In the genomic region with DNA sequence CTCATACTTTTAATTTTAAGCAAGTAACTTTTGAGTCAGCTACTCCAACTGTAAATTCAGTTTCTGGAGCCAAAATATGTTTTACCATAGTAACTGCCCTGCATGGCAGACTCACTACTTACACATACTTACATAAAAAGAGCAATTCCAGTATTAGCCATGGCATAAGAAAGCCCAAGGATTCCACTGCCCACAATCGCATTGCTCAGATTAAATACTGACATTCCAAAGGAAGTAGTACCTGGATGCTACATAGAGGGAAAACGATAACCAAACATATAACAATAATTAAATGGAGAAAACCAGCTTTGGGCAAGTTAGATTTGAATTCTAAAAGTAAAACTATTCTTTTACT, we compare ENCODE assay signal across 9 cellular contexts. TPM values are rescaled to one million over a fixed set of nuclear protein-coding genes. Genes with fewer than 3 reads are reported as not detected.
DNase-seq lines count a peak whose midpoint lies in the region; ATAC-seq, FAIRE-seq and TF ChIP-seq lines count a peak whose summit lies in the region.
"Had no signal": no experiment of that assay in that cellular context is flagged by ENCODE, and none has a peak within 500 bp of the region (broad histone marks: within the 10 kb centered on the region; RNA-seq: fewer than 3 reads in every experiment).

No MANE protein-coding gene starts in this region.

- no peak overlapping the region for H2AFZ ChIP-seq in parathyroid adenoma

- peaks cover 65% of the 10 kb centered on the region for H3K36me3 ChIP-seq in DOHH2 (ENCODE audit: control insufficient read depth, low read length)
- peaks cover 0 to 58% (median 2%) of the 10 kb centered on the region in 3 donors for H3K36me3 ChIP-seq in Peyer's patch
- no peaks in the 10 kb centered on the region for H3K36me3 ChIP-seq in parathyroid adenoma (ENCODE audit: control insufficient read depth, insufficient read depth, low read length)

- H3K9me3 ChIP-seq in DOHH2 (ENCODE audit: control insufficient read depth, insufficient read depth, low read length) (no peaks in the 10 kb centered on the region), Peyer's patch (no peaks in the 10 kb centered on the region), parathyroid adenoma (ENCODE audit: control insufficient read depth, low read length) (no peaks in the 10 kb centered on the region)

- peaks cover 33% of the 10 kb centered on the region for H3K4me1 ChIP-seq in DOHH2 (ENCODE audit: control insufficient read depth, low read length)
- H3K4me1 ChIP-seq in Peyer's patch: peaks cover 0 to 59% (median 22%) of the 10 kb centered on the region in 4 donors
- peaks cover 26% of the 10 kb centered on the region for H3K4me1 ChIP-seq in parathyroid adenoma

- H3K4me3 ChIP-seq in DOHH2 (ENCODE audit: low read length) (peak overlapping the region; percentile 93), Peyer's patch (peak overlapping the region; percentile 81 to 94 (median 92)), epithelial cell of proximal tubule (ENCODE audit: low read depth, low read length) (peak overlapping the region; percentile 90), parathyroid adenoma (ENCODE audit: low read depth, low read length) (peak overlapping the region; percentile 95)

- H3K27ac ChIP-seq in DOHH2 (ENCODE audit: low read depth, low read length) (no peak overlapping the region), Peyer's patch (peak overlapping the region; percentile 96 to 98 (median 98)), parathyroid adenoma (peak overlapping the region; percentile 2)

- H3K79me2 ChIP-seq in DOHH2 (ENCODE audit: control insufficient read depth, low read length) (peaks cover 47% of the 10 kb centered on the region), parathyroid adenoma (peaks cover 17% of the 10 kb centered on the region)

- H3K27me3 ChIP-seq in DOHH2 (ENCODE audit: control insufficient read depth, low read length): peaks cover 19% of the 10 kb centered on the region
- no peaks in the 10 kb centered on the region for H3K27me3 ChIP-seq in Peyer's patch
- H3K27me3 ChIP-seq in parathyroid adenoma (ENCODE audit: control insufficient read depth, insufficient read depth, low read length): no peaks in the 10 kb centered on the region

- H3K9me2 ChIP-seq in DOHH2 (replicated peaks; ENCODE audit: control insufficient read depth, low read length): no peaks in the 10 kb centered on the region

- DNase-seq in Peyer's patch: no peak
- no peak for DNase-seq in epithelial cell of proximal tubule (ENCODE audit: low read depth)
- DNase-seq in urothelium cell line (ENCODE audit: low spot score): no peak
- DNase-seq in germinal center (ENCODE audit: low spot score): no peak
- DNase-seq in activated CD4-positive, alpha-beta T cell treated with anti-CD3 and anti-CD28 coated beads for 1 hour: no peak
- DNase-seq: stimulated activated CD4-positive, alpha-beta T cell treated with anti-CD3 and anti-CD28 coated beads, Interleukin-15, amount 100 ng/mL, for 24 hours had no signal

- no peaks in the 10 kb centered on the region for H3F3A ChIP-seq in DOHH2 (ENCODE audit: control insufficient read depth, insufficient read depth)

- H3K9ac ChIP-seq in parathyroid adenoma: no peak overlapping the region

- TF ChIP-seq CTCF in DOHH2 (IDR thresholded peaks at IDR 0.05; ENCODE audit: low read depth, low read length, poor library complexity, severe bottlenecking) (no peak), Peyer's patch (IDR thresholded peaks at IDR 0.05) (no peak), epithelial cell of proximal tubule (conservative IDR thresholded peaks at IDR 0.05; ENCODE audit: low read depth, low read length) (no peak), parathyroid adenoma (IDR thresholded peaks at IDR 0.05) (no peak)

- no peak for ATAC-seq in esophagus mucosa

- no peak for TF ChIP-seq POLR2A in Peyer's patch (IDR thresholded peaks at IDR 0.05)

- peaks cover 22% of the 10 kb centered on the region for H4K20me1 ChIP-seq in DOHH2 (ENCODE audit: control insufficient read depth, insufficient read depth, low read depth, low read length)

- H3K4me2 ChIP-seq in DOHH2 (ENCODE audit: low read length) (peak overlapping the region; percentile 71), parathyroid adenoma (ENCODE audit: low read length) (peak overlapping the region; percentile 68)

- no peak for FAIRE-seq in urothelium cell line (lab: Jason Lieb, UNC)

RNA-seq across cellular contexts. Expression of a gene that starts 2.2 kb away (rescaled TPM):
- 100 to 1,000 TPM in 3 of 4 donors, 10 to 100 TPM in 1; 93.1 to 173 (median 134) TPM for total RNA-seq in Peyer's patch
- 149 and 163 TPM in 2 replicates for total RNA-seq in epithelial cell of proximal tubule
- 245 TPM for total RNA-seq in esophagus mucosa
